Comparison of ENCODE assay signal across 5 cellular contexts in the genomic region with DNA sequence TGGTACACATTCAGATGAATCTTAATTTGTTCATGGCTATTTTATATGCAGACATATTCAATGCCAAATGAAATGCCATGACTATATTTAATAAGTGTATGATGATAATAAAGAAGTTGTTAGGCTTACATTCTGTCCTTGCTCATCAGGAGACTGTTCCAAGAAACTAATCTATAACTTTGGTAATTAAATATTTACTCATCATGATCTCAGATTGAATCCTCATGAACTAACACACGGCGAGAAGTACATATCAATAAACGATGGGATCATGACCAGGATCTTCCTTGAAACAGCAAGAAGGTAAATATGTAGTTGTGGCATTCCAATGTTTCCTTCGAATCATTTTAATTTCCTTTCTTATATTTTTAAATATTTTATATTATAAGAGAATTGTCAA.
"Had no signal": no experiment of that assay in that cellular context is flagged by ENCODE, and none has a peak within 500 bp of the region (broad histone marks: within the 10 kb centered on the region; RNA-seq: fewer than 3 reads in every experiment).

No MANE protein-coding gene starts in this region.

- H3K4me3 ChIP-seq: K562 had no signal

- ATAC-seq: HepG2, K562 had no signal

- DNase-seq: IMR-90, KBM-7 had no signal

- H3K27ac ChIP-seq: HL-60 had no signal
